In genomic region chr15:90381515-90381914, GRCh38 we compare ENCODE assay signal across 20 cellular contexts. TPM values are rescaled to one million over a fixed set of nuclear protein-coding genes. Genes with fewer than 3 reads are reported as not detected.
A peak's percentile ranks its signal among the peaks of the same experiment; 100 is the strongest.
DNase-seq lines count a peak whose midpoint lies in the region; ATAC-seq and TF ChIP-seq lines count a peak whose summit lies in the region.
"Had no signal": no experiment of that assay in that cellular context is flagged by ENCODE, and none has a peak within 500 bp of the region (broad histone marks: within the 10 kb centered on the region; RNA-seq: fewer than 3 reads in every experiment).

No MANE protein-coding gene starts in this region.

- no peak for ATAC-seq in SK-N-SH treated with all-trans-retinoic acid at 6 μM for 48 hours
- ATAC-seq in GM18519 (IDR thresholded peaks at IDR 0.05; ENCODE audit: low FRiP score, unreplicated experiment), result no peak
- ATAC-seq: CD8-positive, alpha-beta T cell had no signal

- H3K36me3 Mint-ChIP-seq in mesothelial cell of epicardium, result peaks cover 6% of the 10 kb centered on the region
- H3K36me3 Mint-ChIP-seq: CD4-positive, CD25-positive, alpha-beta regulatory T cell had no signal

- H3K27me3 Mint-ChIP-seq in mesothelial cell of epicardium (ENCODE audit: low read depth), result no peaks in the 10 kb centered on the region
- H3K27me3 Mint-ChIP-seq: B cell; CD4-positive, CD25-positive, alpha-beta regulatory T cell had no signal

- H4K20me1 ChIP-seq in SK-N-SH (ENCODE audit: insufficient read depth), result no peaks in the 10 kb centered on the region

- DNase-seq in SK-N-SH (no peak), NCI-H226 (peak; percentile 38), mesothelial cell of epicardium (ENCODE audit: low spot score in 2 of 2, unreplicated experiment in 2 of 2) (no peak), uterus (no peak), erythroblast (lab: John Stamatoyannopoulos, UW) (no peak)
- DNase-seq: Caco-2; CD4-positive, CD25-positive, alpha-beta regulatory T cell; CD8-positive, alpha-beta T cell; DMS153; DMS79; EL; GF-D8; GOT3; HFFc6 had no signal

- peaks cover 10% of the 10 kb centered on the region for H3K9me3 Mint-ChIP-seq in mesothelial cell of epicardium

- no peaks in the 10 kb centered on the region for H3K79me2 ChIP-seq in SK-N-SH (ENCODE audit: insufficient read depth)

- H3K36me3 ChIP-seq in SK-N-SH (replicated peaks in 1 of 2; ENCODE audit: control insufficient read depth in 1 of 2, insufficient read depth in 2 of 2, low read length in 1 of 2) (no peaks in the 10 kb centered on the region), uterus (no peaks in the 10 kb centered on the region)
- H3K36me3 ChIP-seq: HAP-1 had no signal

- H3K9ac ChIP-seq in SK-N-SH, result no peak overlapping the region

- H3K27ac Mint-ChIP-seq in mesothelial cell of epicardium, result peak overlapping the region; percentile 21
- H3K27ac Mint-ChIP-seq: B cell; CD4-positive, CD25-positive, alpha-beta regulatory T cell; CD8-positive, alpha-beta T cell; HFFc6 had no signal

- intact Hi-C loops in uterus (cut with DNase I; ENCODE audit: low total_unique reads), result no loop called here

- H3K4me3 ChIP-seq in SK-N-SH (ENCODE audit: low read depth in 2 of 2, low read length in 1 of 2) (no peak overlapping the region), uterus (no peak overlapping the region)
- H3K4me3 ChIP-seq: HAP-1 had no signal

- CTCF ChIA-PET in SK-N-SH (lab: Yijun Ruan, JAX), result interaction anchor here (1.1 to 1.3 kb wide), 3 partner anchors 13 to 101 kb away, joined by 3 to 5 read pairs (median 5); no protein-coding TSS in a partner anchor

- H3K4me2 ChIP-seq in SK-N-SH, result no peak overlapping the region

- no peaks in the 10 kb centered on the region for H3K4me1 ChIP-seq in SK-N-SH (ENCODE audit: control insufficient read depth in 1 of 2, insufficient read depth in 2 of 2, low read depth in 1 of 2, low read length in 1 of 2)
- H3K4me1 ChIP-seq in uterus, result no peaks in the 10 kb centered on the region
- H3K4me1 ChIP-seq: Caco-2, HAP-1 had no signal

- H2AFZ ChIP-seq in SK-N-SH (ENCODE audit: low read depth), result no peak overlapping the region

- H3K27ac ChIP-seq in SK-N-SH (ENCODE audit: low read depth in 2 of 2, low read length in 1 of 2) (no peak overlapping the region), uterus (no peak overlapping the region)
- H3K27ac ChIP-seq: 22Rv1, C4-2B had no signal

- H3K4me3 Mint-ChIP-seq in mesothelial cell of epicardium, result no peak overlapping the region
- H3K4me3 Mint-ChIP-seq: B cell; CD4-positive, CD25-positive, alpha-beta regulatory T cell; CD8-positive, alpha-beta T cell; HFFc6 had no signal

- peaks cover 11% of the 10 kb centered on the region for H3K4me1 Mint-ChIP-seq in mesothelial cell of epicardium

- peaks cover 4% of the 10 kb centered on the region for H3F3A ChIP-seq in SK-N-SH (replicated peaks; ENCODE audit: insufficient read depth)

- no peak for TF ChIP-seq EP300 in SK-N-SH (IDR thresholded peaks at IDR 0.05; ENCODE audit: borderline replicate concordance in 1 of 2, low read depth in 1 of 2, low read length in 1 of 2)

- no peaks in the 10 kb centered on the region for H3K9me3 ChIP-seq in SK-N-SH
- H3K9me3 ChIP-seq in uterus, result peaks cover 0 to 7% of the 10 kb centered on the region in 2 donors

- TF ChIP-seq POLR2A in uterus (IDR thresholded peaks at IDR 0.05) (no peak), erythroblast (IDR thresholded peaks at IDR 0.05; ENCODE audit: low read length) (no peak)

- POLR2A ChIA-PET in SK-N-SH (lab: Yijun Ruan, JAX), result no interaction called here

- TF ChIP-seq CTCF in SK-N-SH (IDR thresholded peaks at IDR 0.05) (no peak), mesothelial cell of epicardium (IDR thresholded peaks at IDR 0.05; ENCODE audit: unreplicated experiment) (no peak), uterus (IDR thresholded peaks at IDR 0.05) (no peak)

- no peak for TF ChIP-seq RAD21 in SK-N-SH (IDR thresholded peaks at IDR 0.05; ENCODE audit: low read length)

- H3K27me3 ChIP-seq in SK-N-SH (ENCODE audit: insufficient read depth) (no peaks in the 10 kb centered on the region), uterus (no peaks in the 10 kb centered on the region)

- H3K9me2 ChIP-seq in SK-N-SH, result no peaks in the 10 kb centered on the region

TF ChIP-seq in SK-N-SH treated with all-trans-retinoic acid at 6 μM for 48 hours, 23 proteins besides CTCF, POLR2A, EP300 and RAD21:
- TF ChIP-seq ESRRG (CRISPR knock-in tag; IDR thresholded peaks at IDR 0.05), result no peak
- no peak for TF ChIP-seq ARNTL (CRISPR knock-in tag; IDR thresholded peaks at IDR 0.05; ENCODE audit: borderline replicate concordance, low read depth)
- TF ChIP-seq ZFP3 (CRISPR knock-in tag; IDR thresholded peaks at IDR 0.05), result peak; percentile 39; the same call in 1 of the 2 replicates
- TF ChIP-seq BACH2 (CRISPR knock-in tag; IDR thresholded peaks at IDR 0.05; ENCODE audit: borderline replicate concordance), result no peak
- no peak for TF ChIP-seq ZFP30 (CRISPR knock-in tag; IDR thresholded peaks at IDR 0.05)
TF ChIP-seq in SK-N-SH treated with all-trans-retinoic acid at 6 μM for 48 hours: peak in this region for 1.

TF ChIP-seq in SK-N-SH, 30 proteins besides CTCF, POLR2A, EP300 and RAD21:
- TF ChIP-seq, protein P1, sequence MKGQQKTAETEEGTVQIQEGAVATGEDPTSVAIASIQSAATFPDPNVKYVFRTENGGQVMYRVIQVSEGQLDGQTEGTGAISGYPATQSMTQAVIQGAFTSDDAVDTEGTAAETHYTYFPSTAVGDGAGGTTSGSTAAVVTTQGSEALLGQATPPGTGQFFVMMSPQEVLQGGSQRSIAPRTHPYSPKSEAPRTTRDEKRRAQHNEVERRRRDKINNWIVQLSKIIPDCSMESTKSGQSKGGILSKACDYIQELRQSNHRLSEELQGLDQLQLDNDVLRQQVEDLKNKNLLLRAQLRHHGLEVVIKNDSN (IDR thresholded peaks at IDR 0.05; ENCODE audit: borderline replicate concordance, low read depth), result no peak
- TF ChIP-seq CHD2 (IDR thresholded peaks at IDR 0.05; ENCODE audit: low read length, partially characterized antibody) (no peak), NRF1 (IDR thresholded peaks at IDR 0.05; ENCODE audit: low read depth, low read length) (no peak), ZBTB33 (IDR thresholded peaks at IDR 0.05; ENCODE audit: borderline replicate concordance, low read depth) (no peak), TAF1 (IDR thresholded peaks at IDR 0.05; ENCODE audit: borderline replicate concordance, low read depth, low read length) (no peak), IRF3 (IDR thresholded peaks at IDR 0.05; ENCODE audit: low read depth, low read length) (no peak), FOSL2 (IDR thresholded peaks at IDR 0.05; ENCODE audit: borderline replicate concordance, low read depth) (no peak), POLR2AphosphoS5 (IDR thresholded peaks at IDR 0.05; ENCODE audit: low read depth, low read length) (no peak)
- TF ChIP-seq, protein P2, sequence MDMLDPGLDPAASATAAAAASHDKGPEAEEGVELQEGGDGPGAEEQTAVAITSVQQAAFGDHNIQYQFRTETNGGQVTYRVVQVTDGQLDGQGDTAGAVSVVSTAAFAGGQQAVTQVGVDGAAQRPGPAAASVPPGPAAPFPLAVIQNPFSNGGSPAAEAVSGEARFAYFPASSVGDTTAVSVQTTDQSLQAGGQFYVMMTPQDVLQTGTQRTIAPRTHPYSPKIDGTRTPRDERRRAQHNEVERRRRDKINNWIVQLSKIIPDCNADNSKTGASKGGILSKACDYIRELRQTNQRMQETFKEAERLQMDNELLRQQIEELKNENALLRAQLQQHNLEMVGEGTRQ (IDR thresholded peaks at IDR 0.05; ENCODE audit: borderline replicate concordance, low read depth, low read length), result no peak

RNA-seq across cellular contexts. Expression of gene IQGAP1, which starts 6.5 kb away (rescaled TPM):
- polyA plus RNA-seq in SK-N-SH (2012; rRNA removed), result 51.8 and 56.5 TPM in 2 replicates
- polyA plus RNA-seq in SK-N-SH (2012; cell fraction: cytosol; rRNA removed), result 36.4 and 55.5 TPM in 2 replicates
- 113 and 182 TPM in 2 replicates for polyA plus RNA-seq in SK-N-SH (2012; cell fraction: nucleus; rRNA removed)
- total RNA-seq in mesothelial cell of epicardium (104 to 110 TPM (median 105 TPM) in 3 replicates), uterus (100 to 1,000 TPM; 195 to 777 (median 290) TPM)

RNA-seq across cellular contexts. Expression of gene ZNF774, which starts 29.4 kb away (rescaled TPM):
- polyA plus RNA-seq in SK-N-SH (2012; rRNA removed), result 1.6 and 1.8 TPM in 2 replicates
- 1.1 and 1.3 TPM in 2 replicates for polyA plus RNA-seq in SK-N-SH (2012; cell fraction: cytosol; rRNA removed)
- polyA plus RNA-seq in SK-N-SH (2012; cell fraction: nucleus; rRNA removed), result 3.2 and 4.4 TPM in 2 replicates
- total RNA-seq in mesothelial cell of epicardium, result 7.4 to 10.0 TPM (median 8.0 TPM) in 3 replicates
- total RNA-seq in uterus, result 1 to 10 TPM in 3 of 4 donors, under 1 TPM in 1; 0.51 to 5.5 (median 3.8) TPM
- total RNA-seq: CD4-positive, CD25-positive, alpha-beta regulatory T cell had no signal
- polyA plus RNA-seq: CD4-positive, CD25-positive, alpha-beta regulatory T cell had no signal
